In the genomic region with DNA sequence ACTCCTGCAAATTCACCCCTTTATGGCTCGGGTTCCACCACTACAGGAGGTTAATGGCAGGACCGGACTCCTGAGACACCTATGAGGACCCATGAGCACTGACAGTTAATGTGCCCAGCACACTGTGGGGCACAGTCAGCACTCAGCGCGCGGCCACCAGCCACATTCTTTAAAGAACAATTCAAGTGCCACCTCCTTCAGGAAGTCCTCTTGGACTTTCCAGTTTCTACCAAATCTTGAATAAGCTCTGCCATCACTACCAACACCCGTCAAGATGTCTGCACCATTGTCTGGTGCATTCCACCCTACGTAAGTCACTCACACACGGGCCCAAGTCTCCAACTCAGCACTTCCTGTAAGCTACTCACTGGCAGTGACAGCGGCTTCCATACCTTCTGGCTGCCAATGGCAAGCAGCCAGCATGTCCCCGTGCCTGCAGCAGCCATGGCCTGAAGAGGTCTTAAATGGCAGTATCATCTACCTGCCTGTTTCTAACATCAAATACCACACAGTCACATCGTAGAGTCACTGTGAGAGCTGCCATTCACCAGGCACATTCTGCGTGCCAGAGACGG, we compare ENCODE assay signal across 13 cellular contexts. TPM values are rescaled to one million over a fixed set of nuclear protein-coding genes. Genes with fewer than 3 reads are reported as not detected.
DNase-seq lines count a peak whose midpoint lies in the region; FAIRE-seq and TF ChIP-seq lines count a peak whose summit lies in the region.
"Had no signal": no experiment of that assay in that cellular context is flagged by ENCODE, and none has a peak within 500 bp of the region (broad histone marks: within the 10 kb centered on the region; RNA-seq: fewer than 3 reads in every experiment).

No MANE protein-coding gene starts in this region.

- H3K27me3 ChIP-seq in A673 (replicated peaks; ENCODE audit: insufficient read depth, low read depth, low read length, poor library complexity) (no peaks in the 10 kb centered on the region), MG63 (no peaks in the 10 kb centered on the region), brain microvascular endothelial cell (replicated peaks) (no peaks in the 10 kb centered on the region)
- H3K27me3 ChIP-seq: BLaER1 treated with 17β-estradiol and CSF1 and Interleukin-3, amounts not matched to agents 10 nM and 100 nM; uterus had no signal

- no peaks in the 10 kb centered on the region for H3K4me1 Mint-ChIP-seq in immature natural killer cell
- H3K4me1 Mint-ChIP-seq: activated naive CD8-positive, alpha-beta T cell treated with anti-CD3 and anti-CD28 coated beads, Interleukin-2, amount 10 ng/mL, durations not matched to agents 7 days and 5 days had no signal

- no peak for TF ChIP-seq CTCF in A673 (conservative IDR thresholded peaks at IDR 0.05; ENCODE audit: low read depth, low read length)
- TF ChIP-seq CTCF in brain microvascular endothelial cell (IDR thresholded peaks at IDR 0.05; ENCODE audit: low read depth, low read length, missing control alignments): no peak
- no peak for TF ChIP-seq CTCF in kidney (IDR thresholded peaks at IDR 0.05; ENCODE audit: borderline replicate concordance, extremely low read depth, insufficient read depth)

- FAIRE-seq in kidney (lab: Jason Lieb, UNC): no peak

- H3K9me3 ChIP-seq in A673 (ENCODE audit: low read depth, low read length, poor library complexity, severe bottlenecking) (no peaks in the 10 kb centered on the region), MG63 (no peaks in the 10 kb centered on the region), kidney (ENCODE audit: control insufficient read depth in 1 of 2, low read length in 2 of 2) (no peaks in the 10 kb centered on the region)
- H3K9me3 ChIP-seq: BLaER1 treated with 17β-estradiol and CSF1 and Interleukin-3, amounts not matched to agents 10 nM and 100 nM; uterus had no signal

- H3K27ac ChIP-seq in A673 (ENCODE audit: low read depth, low read length, poor library complexity, severe bottlenecking) (peak overlapping the region; percentile 24), brain microvascular endothelial cell (peak overlapping the region; percentile 34), kidney (ENCODE audit: low read depth in 2 of 2, low read length in 2 of 2) (no peak overlapping the region)
- H3K27ac ChIP-seq: BLaER1 treated with 17β-estradiol and CSF1 and Interleukin-3, amounts not matched to agents 10 nM and 100 nM; uterus had no signal

- H3K36me3 ChIP-seq in A673 (ENCODE audit: insufficient read depth, low read length, poor library complexity, severe bottlenecking) (no peaks in the 10 kb centered on the region), MG63 (peaks cover 13% of the 10 kb centered on the region), brain microvascular endothelial cell (replicated peaks) (peaks cover 19% of the 10 kb centered on the region), kidney (ENCODE audit: control insufficient read depth in 1 of 2, insufficient read depth in 2 of 2, low read length in 2 of 2) (peaks cover 0 to 14% of the 10 kb centered on the region in 2 donors)
- H3K36me3 ChIP-seq: uterus had no signal

- H3K4me3 Mint-ChIP-seq in immature natural killer cell: no peak overlapping the region
- H3K4me3 Mint-ChIP-seq: activated naive CD8-positive, alpha-beta T cell treated with anti-CD3 and anti-CD28 coated beads, Interleukin-2, amount 10 ng/mL, durations not matched to agents 7 days and 5 days had no signal

- H3K4me3 ChIP-seq in A673 (ENCODE audit: low read depth, low read length, poor library complexity, severe bottlenecking): no peak overlapping the region
- H3K4me3 ChIP-seq in MG63: no peak overlapping the region
- no peak overlapping the region for H3K4me3 ChIP-seq in brain microvascular endothelial cell (ENCODE audit: low read depth, low read length)
- no peak overlapping the region for H3K4me3 ChIP-seq in kidney (ENCODE audit: low read length in 2 of 2)
- H3K4me3 ChIP-seq: BLaER1 treated with 17β-estradiol and CSF1 and Interleukin-3, amounts not matched to agents 10 nM and 100 nM; uterus had no signal

- BruUV-seq in A673 (replicated peaks; lab: Mats Ljungman, UMichigan): no TSS peak

- H3K9ac ChIP-seq in kidney (ENCODE audit: low read length in 2 of 2): no peak overlapping the region
- H3K9ac ChIP-seq: BLaER1 treated with 17β-estradiol and CSF1 and Interleukin-3, amounts not matched to agents 10 nM and 100 nM had no signal

- in situ Hi-C loops in brain microvascular endothelial cell (cut with HindIII; ENCODE audit: low pct_ligation_motif_present, low sequenced_read_pairs): no loop called here

- peaks cover 2% of the 10 kb centered on the region for H3K4me1 ChIP-seq in A673 (ENCODE audit: insufficient read depth, low read length, poor library complexity, severe bottlenecking)
- no peaks in the 10 kb centered on the region for H3K4me1 ChIP-seq in kidney (ENCODE audit: control insufficient read depth in 1 of 2, insufficient read depth in 1 of 2, low read depth in 1 of 2, low read length in 2 of 2)
- H3K4me1 ChIP-seq: uterus had no signal

- H3K36me3 Mint-ChIP-seq in immature natural killer cell: no peaks in the 10 kb centered on the region
- H3K36me3 Mint-ChIP-seq: activated naive CD8-positive, alpha-beta T cell treated with anti-CD3 and anti-CD28 coated beads, Interleukin-2, amount 10 ng/mL, durations not matched to agents 7 days and 5 days had no signal

- H3K27ac Mint-ChIP-seq in immature natural killer cell: no peak overlapping the region
- H3K27ac Mint-ChIP-seq: activated naive CD8-positive, alpha-beta T cell treated with anti-CD3 and anti-CD28 coated beads, Interleukin-2, amount 10 ng/mL, durations not matched to agents 7 days and 5 days had no signal

- CTCF ChIA-PET in A673 (lab: Charles Lee): no interaction called here

- intact Hi-C loops in A673 (cut with micrococcal nuclease; ENCODE audit: unreplicated experiment): no loop called here
- intact Hi-C loops in kidney (cut with DNase I): no loop called here

- DNase-seq in A673 (ENCODE audit: low spot score) (peak; percentile 23), MG63 (peak; percentile 53), brain microvascular endothelial cell (peak; percentile 55), kidney (peak; percentile 43), immature natural killer cell (no peak), retina (no peak), GDM1 (lab: John Stamatoyannopoulos, UW) (no peak), GM19238 (ENCODE audit: insufficient read length, low spot score) (no peak)
- DNase-seq: activated naive CD8-positive, alpha-beta T cell treated with anti-CD3 and anti-CD28 coated beads, Interleukin-2, amount 10 ng/mL, durations not matched to agents 7 days and 5 days; effector memory CD4-positive, alpha-beta T cell; NCI-H1436; uterus had no signal

- no peaks in the 10 kb centered on the region for H3K9me3 Mint-ChIP-seq in immature natural killer cell
- H3K9me3 Mint-ChIP-seq: activated naive CD8-positive, alpha-beta T cell treated with anti-CD3 and anti-CD28 coated beads, Interleukin-2, amount 10 ng/mL, durations not matched to agents 7 days and 5 days had no signal

- H3K27me3 Mint-ChIP-seq in immature natural killer cell (ENCODE audit: low read depth in 3 of 3): peaks cover 0 to 7% (median 7%) of the 10 kb centered on the region in 3 donors
- H3K27me3 Mint-ChIP-seq: activated naive CD8-positive, alpha-beta T cell treated with anti-CD3 and anti-CD28 coated beads, Interleukin-2, amount 10 ng/mL, durations not matched to agents 7 days and 5 days had no signal

- POLR2A ChIA-PET in A673 (lab: Charles Lee; ENCODE audit: low non-redundant PET): no interaction called here

RNA-seq across cellular contexts. Expression of a gene that starts 48.5 kb away (rescaled TPM):
- 103 and 106 TPM in 2 replicates for total RNA-seq in A673 (2021)
- total RNA-seq in MG63 (2014; rRNA removed; shearing (Covaris generic); ENCODE audit: low replicate concordance): 8.3 and 11.7 TPM in 2 replicates
- total RNA-seq in kidney: 127 TPM
- 22.5 TPM for polyA plus RNA-seq in kidney (ENCODE audit: insufficient read depth, low read depth, low replicate concordance)
- not detected for polyA plus RNA-seq in immature natural killer cell

Comparison
In these comparisons a context has a peak if more than half of its experiments do, and no peak if none do; other contexts are left out.
1. DNase-seq: peak in A673 (single experiment), MG63 (single experiment), brain microvascular endothelial cell (single experiment) and kidney (single experiment); none in immature natural killer cell (0 of 3), retina (single experiment), GDM1 (single experiment) and GM19238 (single experiment).
2. H3K27ac ChIP-seq: peak in A673 (single experiment) and brain microvascular endothelial cell (single experiment); none in kidney (0 of 2).